ENCODE assay signal across 19 cellular contexts in genomic region chr15:25600751-25601150, GRCh38.
A peak's percentile ranks its signal among the peaks of the same experiment; 100 is the strongest.
DNase-seq lines count a peak whose midpoint lies in the region; ATAC-seq and TF ChIP-seq lines count a peak whose summit lies in the region.
"Had no signal": no experiment of that assay in that cellular context is flagged by ENCODE, and none has a peak within 500 bp of the region (broad histone marks: within the 10 kb centered on the region; RNA-seq: fewer than 3 reads in every experiment).

No MANE protein-coding gene starts in this region.

- H4K8ac ChIP-seq in trophoblast cell (ENCODE audit: low read depth, low read length) = no peak overlapping the region

- H3K9me3 ChIP-seq in RWPE2 (ENCODE audit: severe bottlenecking) (no peaks in the 10 kb centered on the region), trophoblast cell (ENCODE audit: insufficient read depth, low read depth, low read length) (no peaks in the 10 kb centered on the region)
- H3K9me3 ChIP-seq: BE2C had no signal

- no peak overlapping the region for H4K91ac ChIP-seq in trophoblast cell (ENCODE audit: low read depth, low read length)

- H3K27me3 ChIP-seq in RWPE2 (ENCODE audit: insufficient read depth, poor library complexity, severe bottlenecking) (no peaks in the 10 kb centered on the region), trophoblast cell (ENCODE audit: insufficient read depth, low read length) (no peaks in the 10 kb centered on the region)
- H3K27me3 ChIP-seq: BE2C had no signal

- no peak overlapping the region for H2BK12ac ChIP-seq in trophoblast cell (ENCODE audit: low read length)

- H3K4me2 ChIP-seq in trophoblast cell (ENCODE audit: low read length) = no peak overlapping the region
- H3K4me2 ChIP-seq: GM23338 had no signal

- H3K27ac ChIP-seq in RWPE2 (ENCODE audit: poor library complexity, severe bottlenecking) (no peak overlapping the region), trophoblast cell (ENCODE audit: low read depth, low read length) (no peak overlapping the region)

- no CpG with 5 or more reads among the region's 1 CpG for WGBS in trophoblast cell (ENCODE audit: extremely low coverage, insufficient coverage, insufficient read length)

- H3K4ac ChIP-seq in trophoblast cell (ENCODE audit: low read depth, low read length) = no peak overlapping the region

- no peak overlapping the region for H2AK5ac ChIP-seq in trophoblast cell (ENCODE audit: low read length)

- no peak overlapping the region for H3K14ac ChIP-seq in trophoblast cell (ENCODE audit: low read length)

- DNase-seq in EH (ENCODE audit: low read depth) = peak; percentile 3
- peak; percentile 69 for DNase-seq in HT1080 (ENCODE audit: low read depth)
- DNase-seq in RWPE2 (ENCODE audit: low spot score) = no peak
- DNase-seq in trophoblast cell = peak; percentile 59 to 77
- DNase-seq in DMS 273 treated with DMSO at 0.1 percent for 48 hours (lab: John Stamatoyannopoulos, UW) = no peak
- DNase-seq in cerebellar cortex (ENCODE audit: low spot score) = no peak
- DNase-seq: BE2C; C1 segment of cervical spinal cord; CD4-positive, CD25-positive, alpha-beta regulatory T cell; CD8-positive, alpha-beta memory T cell; COR-L47; Karpas-422; KBM-7 had no signal

- no peak for TF ChIP-seq CTCF in RWPE2 (IDR thresholded peaks at IDR 0.05; ENCODE audit: poor library complexity, severe bottlenecking)

- H2BK5ac ChIP-seq in trophoblast cell (ENCODE audit: low read depth, low read length, poor library complexity) = no peak overlapping the region

- H3K79me1 ChIP-seq in trophoblast cell (ENCODE audit: low read length) = peaks cover 1% of the 10 kb centered on the region

- H4K12ac ChIP-seq in trophoblast cell (ENCODE audit: low read depth, low read length) = no peak overlapping the region

- H3K23ac ChIP-seq in trophoblast cell (ENCODE audit: low read length) = no peak overlapping the region

- no peak overlapping the region for H3K4me3 ChIP-seq in RWPE2 (ENCODE audit: severe bottlenecking)
- H3K4me3 ChIP-seq in trophoblast cell (ENCODE audit: low read depth, low read length) = no peak overlapping the region
- H3K4me3 ChIP-seq: GM12878, GM23338 had no signal

- no peak overlapping the region for H2BK120ac ChIP-seq in trophoblast cell (ENCODE audit: insufficient read depth, low read length, poor library complexity)

- no peaks in the 10 kb centered on the region for H3K4me1 ChIP-seq in RWPE2 (ENCODE audit: insufficient read depth, poor library complexity, severe bottlenecking)
- peaks cover 7% of the 10 kb centered on the region in 2 experiments for H3K4me1 ChIP-seq in trophoblast cell (ENCODE audit: control insufficient read depth in 1 of 2, insufficient read depth in 2 of 2, low read length in 2 of 2)
- H3K4me1 ChIP-seq: BE2C had no signal

- no peaks in the 10 kb centered on the region for H3K36me3 ChIP-seq in RWPE2 (ENCODE audit: low read depth)
- H3K36me3 ChIP-seq in trophoblast cell (ENCODE audit: control insufficient read depth in 1 of 2, insufficient read depth in 2 of 2, low read length in 2 of 2) = no peaks in the 10 kb centered on the region
- H3K36me3 ChIP-seq: BE2C had no signal

- H3K9ac ChIP-seq in trophoblast cell (ENCODE audit: low read length) = no peak overlapping the region

- no peaks in the 10 kb centered on the region for H3K79me2 ChIP-seq in trophoblast cell (ENCODE audit: control insufficient read depth, insufficient read depth, low read length, poor library complexity)

- no peak overlapping the region for H3K18ac ChIP-seq in trophoblast cell (ENCODE audit: low read length)

- H2AFZ ChIP-seq in trophoblast cell (ENCODE audit: insufficient read depth, low read length, poor library complexity) = no peak overlapping the region
- H2AFZ ChIP-seq: GM23338 had no signal

- ATAC-seq in RWPE2 (ENCODE audit: low read depth) (0 out of 3 replicates have a peak, but pooled peaks have one; percentile 46), HG03571 (IDR thresholded peaks at IDR 0.05; ENCODE audit: unreplicated experiment) (no peak), GM21360 (IDR thresholded peaks at IDR 0.05; ENCODE audit: unreplicated experiment) (no peak)
- ATAC-seq: GM12878, GM23338, HCT116, HepG2 had no signal

Comparison
In these comparisons a context has a peak if more than half of its experiments do, and no peak if none do; other contexts are left out.
1. DNase-seq: peak in EH (single experiment), HT1080 (single experiment) and trophoblast cell (2 of 2); none in RWPE2 (single experiment), DMS 273 treated with DMSO at 0.1 percent for 48 hours (single experiment) and cerebellar cortex (single experiment).